In the genomic region with DNA sequence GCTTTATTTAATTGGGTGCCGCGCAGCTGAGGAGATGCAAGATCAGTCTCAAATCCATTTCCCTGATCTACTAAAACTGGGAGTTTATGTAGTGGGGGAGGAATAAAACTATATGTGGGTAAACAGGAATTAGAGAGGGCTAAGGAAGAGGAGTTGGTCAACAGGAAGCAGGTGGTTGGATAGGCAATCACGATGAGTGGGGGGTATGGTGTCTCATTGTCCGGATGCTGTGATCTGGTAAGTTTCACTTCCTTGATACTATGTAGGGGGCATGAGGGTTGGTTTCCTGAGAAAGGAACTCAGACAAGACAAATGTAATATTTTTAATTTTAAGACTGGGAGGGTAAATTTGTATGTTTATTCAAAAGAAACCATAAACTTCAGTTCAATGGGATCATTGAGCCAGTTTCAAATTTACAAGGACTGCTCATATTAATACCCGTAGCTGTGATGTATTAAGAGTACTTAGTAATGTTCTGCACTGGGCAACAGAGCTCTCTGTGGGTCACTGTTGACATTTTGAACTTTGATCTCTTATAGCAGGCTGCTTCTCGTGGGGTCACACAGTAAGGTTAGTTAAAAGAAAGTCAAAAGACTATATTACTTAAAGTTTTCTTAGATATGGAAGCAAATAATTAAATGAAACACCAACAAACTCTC, we compare ENCODE assay signal across 25 cellular contexts.
DNase-seq lines count a peak whose midpoint lies in the region; ATAC-seq and TF ChIP-seq lines count a peak whose summit lies in the region.
"Had no signal": no experiment of that assay in that cellular context is flagged by ENCODE, and none has a peak within 500 bp of the region (broad histone marks: within the 10 kb centered on the region; RNA-seq: fewer than 3 reads in every experiment).

No MANE protein-coding gene starts in this region.

- H3K27ac ChIP-seq in SU-DHL-6 (ENCODE audit: low read depth, low read length), result peak overlapping the region; percentile 91
- H3K27ac ChIP-seq: foreskin keratinocyte, lower lobe of right lung had no signal

- no peaks in the 10 kb centered on the region for H3K36me3 Mint-ChIP-seq in activated naive CD4-positive, alpha-beta T cell treated with anti-CD3 and anti-CD28 coated beads, Interleukin-2, amount 10 ng/mL, durations not matched to agents 7 days and 5 days

- H3K9me3 ChIP-seq in SU-DHL-6 (ENCODE audit: insufficient read depth, low read length), result 0 out of 2 replicates have a peak, but pooled peaks cover 6% of the 10 kb centered on the region
- H3K9me3 ChIP-seq: lower lobe of right lung had no signal

- no peaks in the 10 kb centered on the region for H3K79me2 ChIP-seq in SU-DHL-6 (ENCODE audit: insufficient read depth, low read length)

- ATAC-seq in HG03354 (IDR thresholded peaks at IDR 0.05; ENCODE audit: poor library complexity, severe bottlenecking, unreplicated experiment) (peak; percentile 60), HG02763 (IDR thresholded peaks at IDR 0.05; ENCODE audit: unreplicated experiment) (no peak), HG02938 (IDR thresholded peaks at IDR 0.05; ENCODE audit: unreplicated experiment) (no peak)
- ATAC-seq: foreskin keratinocyte, lower lobe of right lung had no signal

- H3K36me3 ChIP-seq in SU-DHL-6 (ENCODE audit: low read length), result peaks cover 5% of the 10 kb centered on the region; the same call in 1 of the 2 replicates
- H3K36me3 ChIP-seq: lower lobe of right lung had no signal

- H3F3A ChIP-seq in SU-DHL-6 (ENCODE audit: insufficient read depth), result peaks cover 7% of the 10 kb centered on the region

- H3K9ac ChIP-seq in SU-DHL-6 (ENCODE audit: low read length), result peak overlapping the region; percentile 25

- no peak overlapping the region for H3K4me3 Mint-ChIP-seq in activated naive CD4-positive, alpha-beta T cell treated with anti-CD3 and anti-CD28 coated beads, Interleukin-2, amount 10 ng/mL, durations not matched to agents 7 days and 5 days
- H3K4me3 Mint-ChIP-seq: activated naive CD4-positive, alpha-beta T cell treated with anti-CD3 and anti-CD28 coated beads for 36 hours; CD4-positive, alpha-beta T cell had no signal

- peak overlapping the region; percentile 26 for H3K4me3 ChIP-seq in SU-DHL-6 (ENCODE audit: insufficient read depth, low read length, poor library complexity, severe bottlenecking)
- H3K4me3 ChIP-seq: lower lobe of right lung had no signal

- H3K4me2 ChIP-seq in SU-DHL-6 (ENCODE audit: low read depth, low read length, poor library complexity, severe bottlenecking), result peak overlapping the region; percentile 59

- H3K27me3 Mint-ChIP-seq in activated naive CD4-positive, alpha-beta T cell treated with anti-CD3 and anti-CD28 coated beads, Interleukin-2, amount 10 ng/mL, durations not matched to agents 7 days and 5 days, result no peaks in the 10 kb centered on the region
- H3K27me3 Mint-ChIP-seq: CD4-positive, alpha-beta T cell had no signal

- no peaks in the 10 kb centered on the region for H3K27me3 ChIP-seq in SU-DHL-6 (ENCODE audit: low read length)
- H3K27me3 ChIP-seq: foreskin keratinocyte had no signal

- no peak for TF ChIP-seq CTCF in SU-DHL-6 (IDR thresholded peaks at IDR 0.05; ENCODE audit: insufficient read depth, low read length, poor library complexity, severe bottlenecking)

- H3K9me3 Mint-ChIP-seq in activated naive CD4-positive, alpha-beta T cell treated with anti-CD3 and anti-CD28 coated beads, Interleukin-2, amount 10 ng/mL, durations not matched to agents 7 days and 5 days, result peaks cover 7% of the 10 kb centered on the region

- CTCF ChIA-PET in activated naive CD4-positive, alpha-beta T cell treated with anti-CD3 and anti-CD28 coated beads, Interleukin-2, amount 10 ng/mL, durations not matched to agents 7 days and 5 days (lab: Charles Lee), result no interaction called here

- H3K4me1 Mint-ChIP-seq in activated naive CD4-positive, alpha-beta T cell treated with anti-CD3 and anti-CD28 coated beads, Interleukin-2, amount 10 ng/mL, durations not matched to agents 7 days and 5 days, result peaks cover 2% of the 10 kb centered on the region

- H2AFZ ChIP-seq in SU-DHL-6 (ENCODE audit: low read depth, low read length, severe bottlenecking), result peak overlapping the region; percentile 81

- H3K27ac Mint-ChIP-seq in activated naive CD4-positive, alpha-beta T cell treated with anti-CD3 and anti-CD28 coated beads, Interleukin-2, amount 10 ng/mL, durations not matched to agents 7 days and 5 days, result no peak overlapping the region
- H3K27ac Mint-ChIP-seq: activated naive CD4-positive, alpha-beta T cell treated with anti-CD3 and anti-CD28 coated beads for 36 hours; CD4-positive, alpha-beta T cell had no signal

- DNase-seq in DMS153 (lab: John Stamatoyannopoulos, UW), result peak; percentile 91
- peak; percentile 58 for DNase-seq in NCI-H510A (lab: John Stamatoyannopoulos, UW)
- no peak for DNase-seq in NCI-H345 (lab: John Stamatoyannopoulos, UW)
- DNase-seq in activated naive CD4-positive, alpha-beta T cell treated with anti-CD3 and anti-CD28 coated beads, Interleukin-2, amount 10 ng/mL, durations not matched to agents 7 days and 5 days, result no peak
- DNase-seq: activated CD4-positive, alpha-beta T cell treated with anti-CD3 and anti-CD28 coated beads, Interleukin-2, amount 50 U/mL, for 4 hours; activated naive CD4-positive, alpha-beta T cell treated with anti-CD3 and anti-CD28 coated beads for 36 hours; aorta; CD4-positive, alpha-beta T cell; central memory CD4-positive, alpha-beta T cell; DMS79; foreskin keratinocyte; hypothalamus; IMR-90; islet precursor cell; lower lobe of right lung; NCI-H1048; NCI-H2107; NCI-H526 treated with DMSO at 0.1 percent for 48 hours; occipital lobe; retina; stimulated activated CD4-positive, alpha-beta T cell treated with anti-CD3 and anti-CD28 coated beads, Interleukin-12 subunit alpha, Interleukin-12 subunit beta, amount 100 ng/mL, for 4 hours had no signal

- H4K20me1 ChIP-seq in SU-DHL-6 (ENCODE audit: low read depth, low read length), result no peaks in the 10 kb centered on the region

- no peaks in the 10 kb centered on the region for H3K9me2 ChIP-seq in SU-DHL-6 (replicated peaks; ENCODE audit: insufficient read depth, low read length)

Comparison
In these comparisons a context has a peak if more than half of its experiments do, and no peak if none do; other contexts are left out.
1. DNase-seq: peak in DMS153 (single experiment) and NCI-H510A (single experiment); none in NCI-H345 (single experiment) and activated naive CD4-positive, alpha-beta T cell treated with anti-CD3 and anti-CD28 coated beads, Interleukin-2, amount 10 ng/mL, durations not matched to agents 7 days and 5 days (single experiment).